In the genomic region with DNA sequence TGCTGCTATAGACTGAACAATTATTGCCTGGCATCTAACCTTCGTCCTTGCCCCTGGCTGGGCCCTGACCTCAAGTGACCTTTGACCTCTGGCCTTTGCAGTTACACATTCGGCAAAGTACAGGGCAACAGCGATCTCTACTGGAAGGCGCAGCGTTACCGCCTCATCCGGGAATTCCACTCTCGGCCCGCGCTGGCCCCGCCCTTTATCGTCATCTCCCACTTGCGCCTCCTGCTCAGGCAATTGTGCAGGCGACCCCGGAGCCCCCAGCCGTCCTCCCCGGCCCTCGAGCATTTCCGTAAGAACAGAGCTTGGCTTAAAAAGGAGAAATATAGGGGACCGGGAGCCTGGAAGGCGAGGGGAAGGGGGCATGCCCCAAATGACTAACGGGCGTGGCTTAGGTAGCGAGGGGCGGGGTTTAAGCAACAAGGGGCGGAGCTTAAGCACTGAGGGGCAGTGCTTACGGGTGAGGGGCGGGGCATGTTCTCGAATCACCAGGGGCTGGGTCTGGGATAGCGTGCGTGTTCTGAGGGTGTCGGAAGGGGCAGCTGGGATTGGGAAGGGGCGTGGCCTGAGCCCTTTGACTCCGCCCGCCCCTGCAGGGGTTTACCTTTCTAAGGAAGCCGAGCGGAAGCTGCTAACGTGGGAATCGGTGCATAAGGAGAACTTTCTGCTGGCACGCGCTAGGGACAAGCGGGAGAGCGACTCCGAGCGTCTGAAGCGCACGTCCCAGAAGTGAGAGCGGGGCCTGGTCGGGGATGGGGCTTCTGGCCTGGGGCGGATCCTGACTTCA, we compare ENCODE assay signal across 7 cellular contexts. TPM values are rescaled to one million over a fixed set of nuclear protein-coding genes. Genes with fewer than 3 reads are reported as not detected.
A peak's percentile ranks its signal among the peaks of the same experiment; 100 is the strongest.
DNase-seq lines count a peak whose midpoint lies in the region; ATAC-seq and TF ChIP-seq lines count a peak whose summit lies in the region.

No MANE protein-coding gene starts in this region.

- TF ChIP-seq EP300 in stomach (IDR thresholded peaks at IDR 0.05), result no peak

- H3K4me1 ChIP-seq in SJCRH30 (0 out of 2 replicates have a peak, but pooled peaks cover 2% of the 10 kb centered on the region), stomach (peaks cover 6 to 24% (median 13%) of the 10 kb centered on the region in 4 donors)

- H3K4me3 Mint-ChIP-seq in activated naive CD8-positive, alpha-beta T cell treated with anti-CD3 and anti-CD28 coated beads for 36 hours, result peak overlapping the region; percentile 40

- peaks cover 10% of the 10 kb centered on the region for H3K4me1 Mint-ChIP-seq in activated naive CD8-positive, alpha-beta T cell treated with anti-CD3 and anti-CD28 coated beads for 36 hours

- no peaks in the 10 kb centered on the region for H3K9me3 ChIP-seq in SJCRH30 (replicated peaks)
- no peaks in the 10 kb centered on the region for H3K9me3 ChIP-seq in stomach

- ATAC-seq in HG03135 (IDR thresholded peaks at IDR 0.05; ENCODE audit: unreplicated experiment), result no peak

- intact Hi-C loops in stomach (cut with DNase I; ENCODE audit: low total_unique reads), result no loop called here

- WGBS in stomach, 5 donors, result 51 to 75% (median 69%) methylated on average over 50 of the region's 50 CpGs

- no peaks in the 10 kb centered on the region for H3K36me3 Mint-ChIP-seq in activated naive CD8-positive, alpha-beta T cell treated with anti-CD3 and anti-CD28 coated beads for 36 hours

- H3K4me3 ChIP-seq in SJCRH30 (no peak overlapping the region), stomach (peak overlapping the region in 3 of 4 donors; percentile 18 to 23 (median 21))

- DNase-seq in SJCRH30 (peak; percentile 17 to 39), left kidney (ENCODE audit: low read depth, low spot score) (peak; percentile 92), stomach (no peak), KG1 (lab: John Stamatoyannopoulos, UW) (no peak), DMS153 (lab: John Stamatoyannopoulos, UW) (no peak)
- peak; percentile 40 for DNase-seq in activated naive CD8-positive, alpha-beta T cell treated with anti-CD3 and anti-CD28 coated beads for 36 hours

- H3K27me3 Mint-ChIP-seq in activated naive CD8-positive, alpha-beta T cell treated with anti-CD3 and anti-CD28 coated beads for 36 hours, result peaks cover 8% of the 10 kb centered on the region

- H3K36me3 ChIP-seq in SJCRH30, result no peaks in the 10 kb centered on the region
- H3K36me3 ChIP-seq in stomach, result peaks cover 20 to 64% (median 42%) of the 10 kb centered on the region in 4 donors

- H3K27ac ChIP-seq in SJCRH30, result no peak overlapping the region
- H3K27ac ChIP-seq in stomach, result peak overlapping the region in 4 of 5 donors; percentile 0 to 39 (median 22)

- no peak for TF ChIP-seq CTCF in stomach (IDR thresholded peaks at IDR 0.05)

- no peak for TF ChIP-seq POLR2A in stomach (IDR thresholded peaks at IDR 0.05)

- no peak overlapping the region for H3K27ac Mint-ChIP-seq in activated naive CD8-positive, alpha-beta T cell treated with anti-CD3 and anti-CD28 coated beads for 36 hours

- no peaks in the 10 kb centered on the region for H3K9me3 Mint-ChIP-seq in activated naive CD8-positive, alpha-beta T cell treated with anti-CD3 and anti-CD28 coated beads for 36 hours

- H3K27me3 ChIP-seq in SJCRH30 (no peaks in the 10 kb centered on the region), stomach (no peaks in the 10 kb centered on the region)

RNA-seq across cellular contexts. Expression of gene TRPM4, which starts 52.7 kb away (rescaled TPM):
- 1.2 and 1.8 TPM in 2 replicates for total RNA-seq in SJCRH30 (2014; rRNA removed; shearing (Covaris generic))
- not detected for total RNA-seq in activated naive CD8-positive, alpha-beta T cell treated with anti-CD3 and anti-CD28 coated beads for 36 hours
- 1,000 to 10,000 TPM in 1 of 5 donors, 100 to 1,000 TPM in 3, 10 to 100 TPM in 1; 29.0 to 1,449 (median 158) TPM for total RNA-seq in stomach
- polyA plus RNA-seq in stomach, result 10 to 100 TPM; 11.8 to 34.3 (median 26.6) TPM

RNA-seq across cellular contexts. Expression of gene HRC, which starts 55.1 kb away (rescaled TPM):
- 2.1 and 3.2 TPM in 2 replicates for total RNA-seq in SJCRH30 (2014; rRNA removed; shearing (Covaris generic))
- total RNA-seq in activated naive CD8-positive, alpha-beta T cell treated with anti-CD3 and anti-CD28 coated beads for 36 hours, result not detected
- 1 to 10 TPM in 2 of 5 donors, not detected in 3; 1.7 to 8.1 TPM for total RNA-seq in stomach
- polyA plus RNA-seq in stomach, result under 1 TPM; 0.44 to 0.83 (median 0.61) TPM

Comparison
In these comparisons a context has a peak if more than half of its experiments do, and no peak if none do; other contexts are left out.
1. DNase-seq: peak in SJCRH30 (2 of 2), activated naive CD8-positive, alpha-beta T cell treated with anti-CD3 and anti-CD28 coated beads for 36 hours (single experiment) and left kidney (single experiment); none in stomach (single experiment), KG1 (single experiment) and DMS153 (single experiment).
2. RNA of gene TRPM4, which starts 52.7 kb away (total RNA-seq): 29.0 to 1,449 TPM in stomach; 1.2 to 1.8 TPM in SJCRH30 and not detected in activated naive CD8-positive, alpha-beta T cell treated with anti-CD3 and anti-CD28 coated beads for 36 hours; every median in the first group is over 10 times any median in the second.